In genomic region chr13:44902793-44903192, GRCh38 we compare ENCODE assay signal across 18 cellular contexts.
DNase-seq lines count a peak whose midpoint lies in the region; ATAC-seq, FAIRE-seq and TF ChIP-seq lines count a peak whose summit lies in the region.
"Had no signal": no experiment of that assay in that cellular context is flagged by ENCODE, and none has a peak within 500 bp of the region (broad histone marks: within the 10 kb centered on the region; RNA-seq: fewer than 3 reads in every experiment).

No MANE protein-coding gene starts in this region.

- H3K9me3 ChIP-seq in parathyroid adenoma (ENCODE audit: control insufficient read depth, low read length) = no peaks in the 10 kb centered on the region
- H3K9me3 ChIP-seq in upper lobe of right lung = no peaks in the 10 kb centered on the region
- H3K9me3 ChIP-seq: pancreas had no signal

- H3K36me3 ChIP-seq in bronchial epithelial cell (ENCODE audit: control insufficient read depth, insufficient read depth, low read length) (no peaks in the 10 kb centered on the region), parathyroid adenoma (ENCODE audit: control insufficient read depth, insufficient read depth, low read length) (no peaks in the 10 kb centered on the region), upper lobe of right lung (no peaks in the 10 kb centered on the region)
- H3K36me3 ChIP-seq: pancreas had no signal

- H3K79me2 ChIP-seq in parathyroid adenoma = no peaks in the 10 kb centered on the region

- TF ChIP-seq CTCF in bronchial epithelial cell (IDR thresholded peaks at IDR 0.05; ENCODE audit: insufficient read depth, low read length, severe bottlenecking) = no peak
- no peak for TF ChIP-seq CTCF in parathyroid adenoma (IDR thresholded peaks at IDR 0.05)
- no peak for TF ChIP-seq CTCF in upper lobe of right lung (IDR thresholded peaks at IDR 0.05)

- no peak overlapping the region for H3K4me2 ChIP-seq in parathyroid adenoma (ENCODE audit: low read length)

- H3K4me1 ChIP-seq in parathyroid adenoma = peaks cover 34% of the 10 kb centered on the region
- peaks cover 8% of the 10 kb centered on the region for H3K4me1 ChIP-seq in upper lobe of right lung

- intact Hi-C loops in upper lobe of right lung (cut with DNase I) = no loop called here

- peak overlapping the region; percentile 69 for H3K27ac ChIP-seq in layer of hippocampus (ENCODE audit: low read depth, low read length)
- peak overlapping the region; percentile 86 for H3K27ac ChIP-seq in parathyroid adenoma
- H3K27ac ChIP-seq in upper lobe of right lung = peak overlapping the region; percentile 69

- DNase-seq in bronchial epithelial cell (ENCODE audit: low read depth) = no peak
- DNase-seq in upper lobe of right lung = no peak
- DNase-seq in superior temporal gyrus (ENCODE audit: extremely low spot score) = no peak
- DNase-seq: activated CD4-positive, CD25-positive, alpha-beta regulatory T cell treated with anti-CD3 and anti-CD28 coated beads, Interleukin-2, amount 50 U/mL, for 72 hours; activated naive CD4-positive, alpha-beta T cell treated with anti-CD3 and anti-CD28 coated beads, Interleukin-2, amount 50 U/mL, for 16 hours; activated T-cell treated with anti-CD3 and anti-CD28 coated beads, Interleukin-2, amount 50 U/mL, for 72 hours; NCI-H1092 treated with DMSO at 0.1 percent for 48 hours; NCI-H2081; NCI-H510A; small intestine; stimulated activated CD4-positive, alpha-beta T cell treated with anti-CD3 and anti-CD28 coated beads, Interleukin-4, amount 100 ng/mL, for 4 hours had no signal

- H2AFZ ChIP-seq in parathyroid adenoma = no peak overlapping the region

- no peak overlapping the region for H3K9ac ChIP-seq in parathyroid adenoma

- no peak overlapping the region for H3K4me3 ChIP-seq in bronchial epithelial cell (ENCODE audit: low read depth, low read length)
- no peak overlapping the region for H3K4me3 ChIP-seq in parathyroid adenoma (ENCODE audit: low read depth, low read length)
- no peak overlapping the region for H3K4me3 ChIP-seq in upper lobe of right lung
- H3K4me3 ChIP-seq: pancreas had no signal

- ATAC-seq in upper lobe of right lung (no peak), GM19395 (IDR thresholded peaks at IDR 0.05; ENCODE audit: unreplicated experiment) (no peak), HG03175 (IDR thresholded peaks at IDR 0.05; ENCODE audit: unreplicated experiment) (no peak)
- ATAC-seq: activated T-cell treated with anti-CD3 and anti-CD28 coated beads, Interleukin-2, amount 50 U/mL, for 72 hours had no signal

- H3K27me3 ChIP-seq in bronchial epithelial cell (ENCODE audit: control insufficient read depth, insufficient read depth, low read length) (no peaks in the 10 kb centered on the region), layer of hippocampus (ENCODE audit: control insufficient read depth, insufficient read depth, low read length) (no peaks in the 10 kb centered on the region), parathyroid adenoma (ENCODE audit: control insufficient read depth, insufficient read depth, low read length) (no peaks in the 10 kb centered on the region), upper lobe of right lung (no peaks in the 10 kb centered on the region)
- H3K27me3 ChIP-seq: pancreas had no signal

- FAIRE-seq in bronchial epithelial cell (lab: Jason Lieb, UNC) = peak; percentile 50
- FAIRE-seq: colon, GM18507, pancreas, small intestine had no signal
